1 cellular context compared by ENCODE assay signal in the genomic region with DNA sequence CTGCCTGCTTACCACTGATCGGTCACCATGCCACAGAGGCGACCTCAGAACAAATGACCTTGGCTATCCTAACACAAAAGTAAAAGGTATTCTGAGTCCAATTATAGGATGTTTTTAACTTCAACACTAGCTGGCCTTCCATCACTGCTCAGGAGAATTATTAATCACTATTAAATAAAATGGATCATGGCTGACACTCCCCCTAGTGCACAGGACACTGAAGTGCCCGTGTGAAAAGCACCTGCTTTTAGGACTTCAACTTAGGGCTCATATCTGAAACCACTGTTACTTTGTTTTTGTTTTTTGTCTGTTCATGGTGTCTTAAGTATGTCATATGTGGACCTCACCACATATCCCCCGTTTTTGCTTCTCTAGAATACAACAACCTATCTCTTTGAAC.
TF ChIP-seq lines count a peak whose summit lies in the region.

No MANE protein-coding gene starts in this region.

TF ChIP-seq in GM23338, 12 proteins besides CTCF, POLR2A, EP300 and RAD21 (continued from another document):
- no peak for TF ChIP-seq JUNB (IDR thresholded peaks at IDR 0.05; ENCODE audit: unreplicated experiment)
- TF ChIP-seq NANOG (IDR thresholded peaks at IDR 0.05; ENCODE audit: borderline replicate concordance): no peak
- no peak for TF ChIP-seq ZNF462 (CRISPR knock-in tag; IDR thresholded peaks at IDR 0.05)
- TF ChIP-seq STAT1 (IDR thresholded peaks at IDR 0.05; ENCODE audit: unreplicated experiment): no peak
- no peak for TF ChIP-seq ZNF331 (CRISPR knock-in tag; IDR thresholded peaks at IDR 0.05; ENCODE audit: low read depth)
